In genomic region chr2:241794250-241794823, GRCh38 we compare ENCODE assay signal across 18 cellular contexts. TPM values are rescaled to one million over a fixed set of nuclear protein-coding genes. Genes with fewer than 3 reads are reported as not detected.
DNase-seq lines count a peak whose midpoint lies in the region; ATAC-seq and TF ChIP-seq lines count a peak whose summit lies in the region.
"Had no signal": no experiment of that assay in that cellular context is flagged by ENCODE, and none has a peak within 500 bp of the region (broad histone marks: within the 10 kb centered on the region; RNA-seq: fewer than 3 reads in every experiment).

No MANE protein-coding gene starts in this region.

- H4K20me1 ChIP-seq in BLaER1 = no peaks in the 10 kb centered on the region

- peak; percentile 0 for DNase-seq in activated CD4-positive, alpha-beta T cell treated with anti-CD3 and anti-CD28 coated beads, Interleukin-2, amount 50 U/mL, for 1 hour
- DNase-seq in activated CD4-positive, alpha-beta T cell treated with anti-CD3 and anti-CD28 coated beads for 36 hours = no peak
- DNase-seq in WERI-Rb-1 = peak; percentile 3
- peak; percentile 23 for DNase-seq in lower lobe of right lung
- DNase-seq in SIG-M5 treated with dmso at 0.1 percent for 504 hours (lab: John Stamatoyannopoulos, UW; ENCODE audit: unreplicated experiment) = no peak
- DNase-seq in chondrocyte (ENCODE audit: low spot score) = no peak
- DNase-seq in nephron progenitor cell = no peak
- DNase-seq: CD4-positive, CD25-positive, alpha-beta regulatory T cell; GM23248; KBM-7; NCI-H1048; NCI-H226; NCI-H526 treated with DMSO at 0.1 percent for 48 hours; NK-92 treated with Interleukin-12 subunit alpha and Interleukin-12 subunit beta, amount 100 ng/mL, for 24 hours; OCI-M1 had no signal

- H3K4me1 ChIP-seq in BLaER1 (peaks cover 42% of the 10 kb centered on the region), lower lobe of right lung (no peaks in the 10 kb centered on the region)

- no peak for ATAC-seq in activated CD4-positive, alpha-beta T cell treated with anti-CD3 and anti-CD28 coated beads for 36 hours
- no peak for ATAC-seq in lower lobe of right lung

- H3K4me2 ChIP-seq in BLaER1 = no peak overlapping the region

- TF ChIP-seq CTCF in WERI-Rb-1 (IDR thresholded peaks at IDR 0.05; ENCODE audit: low read depth, low read length) (no peak), lower lobe of right lung (IDR thresholded peaks at IDR 0.05) (no peak), chondrocyte (IDR thresholded peaks at IDR 0.05) (no peak), nephron progenitor cell (IDR thresholded peaks at IDR 0.05) (no peak)

- H3K36me3 ChIP-seq in BLaER1 (no peaks in the 10 kb centered on the region), WERI-Rb-1 (no peaks in the 10 kb centered on the region), lower lobe of right lung (no peaks in the 10 kb centered on the region)

- H3K4me3 ChIP-seq in BLaER1 (no peak overlapping the region), WERI-Rb-1 (ENCODE audit: low read depth, low read length) (no peak overlapping the region), lower lobe of right lung (no peak overlapping the region)
- H3K4me3 ChIP-seq: GM23248 had no signal

- intact Hi-C loops in activated CD4-positive, alpha-beta T cell treated with anti-CD3 and anti-CD28 coated beads for 36 hours (cut with DNase I, micrococcal nuclease) = no loop called here
- intact Hi-C loops in lower lobe of right lung (cut with DNase I) = no loop called here

- H3K9me3 ChIP-seq in BLaER1 = peaks cover 3% of the 10 kb centered on the region; the same call in 1 of the 2 replicates
- peaks cover 2% of the 10 kb centered on the region for H3K9me3 ChIP-seq in WERI-Rb-1 (ENCODE audit: severe bottlenecking)
- H3K9me3 ChIP-seq in lower lobe of right lung = no peaks in the 10 kb centered on the region

- peaks cover 10% of the 10 kb centered on the region for H3K9me3 Mint-ChIP-seq in activated CD4-positive, alpha-beta T cell treated with anti-CD3 and anti-CD28 coated beads for 36 hours (ENCODE audit: low read depth)
- H3K9me3 Mint-ChIP-seq in chondrocyte (ENCODE audit: low read depth) (peaks cover 7% of the 10 kb centered on the region), nephron progenitor cell (peaks cover 39% of the 10 kb centered on the region)
- H3K9me3 Mint-ChIP-seq: CD4-positive, CD25-positive, alpha-beta regulatory T cell had no signal

- peaks cover 3% of the 10 kb centered on the region for H3K36me3 Mint-ChIP-seq in activated CD4-positive, alpha-beta T cell treated with anti-CD3 and anti-CD28 coated beads for 36 hours (ENCODE audit: low read depth)
- peaks cover 7% of the 10 kb centered on the region for H3K36me3 Mint-ChIP-seq in chondrocyte (ENCODE audit: low read depth)
- peaks cover 17% of the 10 kb centered on the region for H3K36me3 Mint-ChIP-seq in nephron progenitor cell (ENCODE audit: low read depth)
- H3K36me3 Mint-ChIP-seq: CD4-positive, CD25-positive, alpha-beta regulatory T cell had no signal

- H3K27me3 Mint-ChIP-seq in activated CD4-positive, alpha-beta T cell treated with anti-CD3 and anti-CD28 coated beads for 36 hours = peaks cover 3% of the 10 kb centered on the region
- H3K27me3 Mint-ChIP-seq in chondrocyte (ENCODE audit: low read depth) (peaks cover 3% of the 10 kb centered on the region), nephron progenitor cell (ENCODE audit: low read depth, poor library complexity) (peaks cover 4% of the 10 kb centered on the region)

- no peak overlapping the region for H3K9ac ChIP-seq in BLaER1
- H3K9ac ChIP-seq: GM23248 had no signal

- H3K27ac ChIP-seq in BLaER1 (peak overlapping the region; percentile 27; the same call in 1 of the 2 replicates), WERI-Rb-1 (no peak overlapping the region), lower lobe of right lung (no peak overlapping the region)
- H3K27ac ChIP-seq: GM23248 had no signal

- no peak overlapping the region for H3K4me3 Mint-ChIP-seq in activated CD4-positive, alpha-beta T cell treated with anti-CD3 and anti-CD28 coated beads for 36 hours
- H3K4me3 Mint-ChIP-seq in chondrocyte (ENCODE audit: unreplicated experiment) (no peak overlapping the region), nephron progenitor cell (no peak overlapping the region)
- H3K4me3 Mint-ChIP-seq: CD4-positive, CD25-positive, alpha-beta regulatory T cell had no signal

- H3K27ac Mint-ChIP-seq in activated CD4-positive, alpha-beta T cell treated with anti-CD3 and anti-CD28 coated beads for 36 hours = no peak overlapping the region
- H3K27ac Mint-ChIP-seq in chondrocyte (ENCODE audit: unreplicated experiment) (no peak overlapping the region), nephron progenitor cell (no peak overlapping the region)
- H3K27ac Mint-ChIP-seq: CD4-positive, CD25-positive, alpha-beta regulatory T cell had no signal

- CTCF ChIA-PET in activated CD4-positive, alpha-beta T cell treated with anti-CD3 and anti-CD28 coated beads for 36 hours (lab: Charles Lee) = no interaction called here

- H3K4me1 Mint-ChIP-seq in activated CD4-positive, alpha-beta T cell treated with anti-CD3 and anti-CD28 coated beads for 36 hours = peaks cover 1% of the 10 kb centered on the region
- H3K4me1 Mint-ChIP-seq in chondrocyte (ENCODE audit: low read depth) (no peaks in the 10 kb centered on the region), nephron progenitor cell (peaks cover 44% of the 10 kb centered on the region)
- H3K4me1 Mint-ChIP-seq: CD4-positive, CD25-positive, alpha-beta regulatory T cell had no signal

- H3K27me3 ChIP-seq in BLaER1 (no peaks in the 10 kb centered on the region), WERI-Rb-1 (ENCODE audit: insufficient read depth, low read depth, severe bottlenecking) (no peaks in the 10 kb centered on the region), lower lobe of right lung (ENCODE audit: low read depth) (no peaks in the 10 kb centered on the region)

- POLR2A ChIA-PET in activated CD4-positive, alpha-beta T cell treated with anti-CD3 and anti-CD28 coated beads for 36 hours (lab: Charles Lee) = no interaction called here

RNA-seq across cellular contexts. Expression of gene NEU4, which starts 14.7 kb away (rescaled TPM):
- under 1 TPM; 0.76 to 0.89 TPM for total RNA-seq in activated CD4-positive, alpha-beta T cell treated with anti-CD3 and anti-CD28 coated beads for 36 hours
- total RNA-seq in lower lobe of right lung = not detected
- total RNA-seq in chondrocyte = 0.42 to 1.3 TPM (median 0.85 TPM) in 3 replicates
- total RNA-seq: GM23248, HT1080, M059J had no signal

RNA-seq across cellular contexts. Expression of gene GAL3ST2, which starts 17.7 kb away (rescaled TPM):
- 1 to 10 TPM in 1 of 2 experiments, under 1 TPM in 1; 0.94 to 1.0 TPM for total RNA-seq in activated CD4-positive, alpha-beta T cell treated with anti-CD3 and anti-CD28 coated beads for 36 hours
- total RNA-seq in lower lobe of right lung = not detected
- 0.52 to 1.3 TPM in 2 of 3 replicates, not detected in the other for total RNA-seq in chondrocyte
- total RNA-seq: GM23248, HT1080, M059J had no signal

RNA-seq across cellular contexts. Expression of gene D2HGDH, which starts 59.9 kb away (rescaled TPM):
- 10 to 100 TPM; 18.2 to 34.1 TPM for total RNA-seq in activated CD4-positive, alpha-beta T cell treated with anti-CD3 and anti-CD28 coated beads for 36 hours
- total RNA-seq in lower lobe of right lung (29.4 TPM), chondrocyte (14.5 to 26.3 TPM (median 16.6 TPM) in 3 replicates)

Comparison
In these comparisons a context has a peak if more than half of its experiments do, and no peak if none do; other contexts are left out.
1. DNase-seq: peak in activated CD4-positive, alpha-beta T cell treated with anti-CD3 and anti-CD28 coated beads, Interleukin-2, amount 50 U/mL, for 1 hour (single experiment), WERI-Rb-1 (single experiment) and lower lobe of right lung (single experiment); none in activated CD4-positive, alpha-beta T cell treated with anti-CD3 and anti-CD28 coated beads for 36 hours (single experiment), SIG-M5 treated with dmso at 0.1 percent for 504 hours (single experiment), chondrocyte (single experiment) and nephron progenitor cell (single experiment).